ENCODE assay signal across 10 cellular contexts in genomic region chr6:137224890-137225198, GRCh38. TPM values are rescaled to one million over a fixed set of nuclear protein-coding genes. Genes with fewer than 3 reads are reported as not detected.
DNase-seq lines count a peak whose midpoint lies in the region; ATAC-seq and FAIRE-seq lines count a peak whose summit lies in the region.
"Had no signal": no experiment of that assay in that cellular context is flagged by ENCODE, and none has a peak within 500 bp of the region (broad histone marks: within the 10 kb centered on the region; RNA-seq: fewer than 3 reads in every experiment).

No MANE protein-coding gene starts in this region.

- H4K20me1 ChIP-seq in Karpas-422 (ENCODE audit: insufficient read depth, low read depth, low read length): no peaks in the 10 kb centered on the region

- H3K36me3 ChIP-seq in CD4-positive, alpha-beta memory T cell (ENCODE audit: insufficient read depth, low read length): no peaks in the 10 kb centered on the region
- H3K36me3 ChIP-seq in Karpas-422 (ENCODE audit: insufficient read depth, low read length): no peaks in the 10 kb centered on the region
- H3K36me3 ChIP-seq: adrenal gland had no signal

- H3K9me2 ChIP-seq in Karpas-422 (replicated peaks; ENCODE audit: insufficient read depth, low read length): no peaks in the 10 kb centered on the region

- no peaks in the 10 kb centered on the region for H3K79me2 ChIP-seq in Karpas-422 (ENCODE audit: low read length)

- no peaks in the 10 kb centered on the region for H3K27me3 Mint-ChIP-seq in CD4-positive, alpha-beta memory T cell

- POLR2A ChIA-PET in CD4-positive, alpha-beta memory T cell (lab: Charles Lee; ENCODE audit: partially characterized antibody): interaction anchor here (1.4 to 6.4 kb wide), 2 partner anchors 7 to 37 kb away, joined by 4 to 66 read pairs; no protein-coding TSS in a partner anchor

- intact Hi-C loops in CD4-positive, alpha-beta memory T cell (cut with micrococcal nuclease): no loop called here

- H3K4me3 Mint-ChIP-seq in CD4-positive, alpha-beta memory T cell: peak overlapping the region in 6 of 8 donors; percentile 58 to 88 (median 76)

- peak overlapping the region; percentile 6; the same call in 1 of the 2 replicates for H2AFZ ChIP-seq in Karpas-422 (ENCODE audit: low read length)

- H3K4me3 ChIP-seq in CD4-positive, alpha-beta memory T cell (ENCODE audit: low read length in 2 of 2): no peak overlapping the region
- H3K4me3 ChIP-seq in Karpas-422 (ENCODE audit: low read length): no peak overlapping the region
- H3K4me3 ChIP-seq: adrenal gland had no signal

- peaks cover 68% of the 10 kb centered on the region for H3K4me1 ChIP-seq in CD4-positive, alpha-beta memory T cell (ENCODE audit: insufficient read depth, low read length)
- peaks cover 36% of the 10 kb centered on the region for H3K4me1 ChIP-seq in Karpas-422 (ENCODE audit: low read length)

- no peaks in the 10 kb centered on the region for H3K27me3 ChIP-seq in CD4-positive, alpha-beta memory T cell (ENCODE audit: insufficient read depth, low read length)
- no peaks in the 10 kb centered on the region for H3K27me3 ChIP-seq in Karpas-422 (ENCODE audit: low read length)
- H3K27me3 ChIP-seq: adrenal gland had no signal

- H3K27ac ChIP-seq in CD4-positive, alpha-beta memory T cell (ENCODE audit: low read depth, low read length): no peak overlapping the region
- peak overlapping the region; percentile 27 for H3K27ac ChIP-seq in Karpas-422 (ENCODE audit: low read length)

- H3K4me2 ChIP-seq in Karpas-422 (ENCODE audit: low read depth, low read length, poor library complexity, severe bottlenecking): peak overlapping the region; percentile 35

- peaks cover 0 to 1% of the 10 kb centered on the region in 2 donors for H3K36me3 Mint-ChIP-seq in CD4-positive, alpha-beta memory T cell

- H3K9me3 Mint-ChIP-seq in CD4-positive, alpha-beta memory T cell: peaks cover 0 to 3% (median 0%) of the 10 kb centered on the region in 8 donors

- peak; percentile 46 for ATAC-seq in GM21390 (IDR thresholded peaks at IDR 0.05; ENCODE audit: unreplicated experiment)

- no peak for FAIRE-seq in urothelium cell line (lab: Jason Lieb, UNC)

- DNase-seq in CD4-positive, alpha-beta memory T cell: peak in 1 of 5 donors; percentile 15
- peak; percentile 85 for DNase-seq in Karpas-422
- DNase-seq in globus pallidus (ENCODE audit: low spot score): peak; percentile 68
- no peak for DNase-seq in urothelium cell line (ENCODE audit: low spot score)
- DNase-seq in foreskin melanocyte: no peak
- DNase-seq in NCI-H128 (lab: John Stamatoyannopoulos, UW; ENCODE audit: unreplicated experiment): no peak
- no peak for DNase-seq in NCI-H1417 (lab: John Stamatoyannopoulos, UW)

- CTCF ChIA-PET in CD4-positive, alpha-beta memory T cell (lab: Charles Lee; ENCODE audit: partially characterized antibody): interaction anchor here (0.9 kb wide), 1 partner anchor 90 kb away, joined by 3 read pairs; no protein-coding TSS in a partner anchor

- peak overlapping the region in 6 of 7 donors; percentile 15 to 84 (median 78) for H3K27ac Mint-ChIP-seq in CD4-positive, alpha-beta memory T cell

- peaks cover 41 to 71% (median 55%) of the 10 kb centered on the region in 4 donors for H3K4me1 Mint-ChIP-seq in CD4-positive, alpha-beta memory T cell

- no peaks in the 10 kb centered on the region for H3K9me3 ChIP-seq in CD4-positive, alpha-beta memory T cell (ENCODE audit: control insufficient read depth in 1 of 2, low read length in 2 of 2)
- H3K9me3 ChIP-seq in Karpas-422 (ENCODE audit: low read length): no peaks in the 10 kb centered on the region
- H3K9me3 ChIP-seq: adrenal gland had no signal

- 0 out of 2 replicates have a peak overlapping the region, but pooled peaks have one; percentile 2 for H3K9ac ChIP-seq in Karpas-422 (ENCODE audit: low read length)

RNA-seq across cellular contexts. Expression of gene IFNGR1, which starts 5.7 kb away (rescaled TPM):
- total RNA-seq in CD4-positive, alpha-beta memory T cell: 10 to 100 TPM; 38.3 to 38.8 TPM
- 10 to 100 TPM; 41.0 to 57.9 TPM for polyA plus RNA-seq in CD4-positive, alpha-beta memory T cell
- 36.0 and 76.9 TPM in 2 replicates for total RNA-seq in Karpas-422 (2014; rRNA removed; shearing (Covaris generic); ENCODE audit: low replicate concordance)

RNA-seq across cellular contexts. Expression of gene IL22RA2, which starts 51.4 kb away (rescaled TPM):
- total RNA-seq in CD4-positive, alpha-beta memory T cell: not detected
- not detected for polyA plus RNA-seq in CD4-positive, alpha-beta memory T cell
- total RNA-seq in Karpas-422 (2014; rRNA removed; shearing (Covaris generic); ENCODE audit: low replicate concordance): not detected in 2 replicates
- total RNA-seq: adrenal gland, G401 had no signal
- polyA plus RNA-seq: adrenal gland had no signal

Comparison
In these comparisons a context has a peak if more than half of its experiments do, and no peak if none do; other contexts are left out.
1. DNase-seq: peak in Karpas-422 (single experiment) and globus pallidus (single experiment); none in urothelium cell line (single experiment), foreskin melanocyte (single experiment), NCI-H128 (single experiment) and NCI-H1417 (0 of 3).